Comparison of ENCODE assay signal across 19 cellular contexts in the genomic region with DNA sequence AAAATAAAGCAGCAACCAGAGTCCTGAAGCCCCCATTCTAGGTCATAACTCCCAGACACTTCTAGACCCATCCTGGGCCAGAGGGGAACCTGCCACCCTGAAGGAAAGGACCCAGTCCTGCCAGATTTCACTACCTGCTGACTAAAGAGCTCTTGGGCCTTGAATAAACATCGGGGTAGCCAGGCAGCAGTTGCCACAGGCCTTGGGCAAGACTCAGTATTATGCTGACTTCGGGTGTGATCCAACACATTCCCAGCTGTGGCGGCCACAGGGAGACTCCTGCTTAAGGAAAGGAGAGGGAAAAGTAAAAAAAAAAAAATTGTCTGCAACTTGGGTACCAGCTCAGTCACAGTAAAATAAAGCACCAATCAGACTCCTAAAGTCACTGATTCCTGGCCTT.
"Had no signal": no experiment of that assay in that cellular context is flagged by ENCODE, and none has a peak within 500 bp of the region (broad histone marks: within the 10 kb centered on the region; RNA-seq: fewer than 3 reads in every experiment).

No MANE protein-coding gene starts in this region.

- DNase-seq: activated B cell treated with CpG ODN at 0.5 μM for 24 hours; activated CD4-positive, alpha-beta T cell treated with anti-CD3 and anti-CD28 coated beads, Interleukin-2, amount 10 ng/mL, durations not matched to agents 24 days and 14 days; activated CD8-positive, alpha-beta memory T cell treated with anti-CD3 and anti-CD28 coated beads for 24 hours; activated gamma-delta T cell treated with Interleukin-2 at 50 U/mL for 16 hours; amniotic stem cell; body of pancreas; effector memory CD8-positive, alpha-beta T cell; islet precursor cell; mesendoderm; stimulated activated CD4-positive, alpha-beta T cell treated with anti-CD3 and anti-CD28 coated beads, Interleukin-15, amount 100 ng/mL, for 24 hours; stimulated activated CD4-positive, alpha-beta T cell treated with anti-CD3 and anti-CD28 coated beads, Interleukin-4, amount 100 ng/mL, for 24 hours; stimulated activated naive CD4-positive, alpha-beta T cell; substantia nigra; transverse colon had no signal

- H3K9me3 Mint-ChIP-seq: activated B cell treated with CpG ODN at 0.5 μM for 24 hours; central memory CD8-positive, alpha-beta T cell; effector memory CD8-positive, alpha-beta T cell; T-helper 2 cell treated with Interferon-gamma antibody and Interleukin-4, amounts not matched to agents 5 μg/mL and 100 μg/mL, for 36 hours had no signal

- H3K27ac ChIP-seq: body of pancreas, epithelial cell of prostate, transverse colon had no signal

- H3K27me3 ChIP-seq: body of pancreas, transverse colon had no signal

- H3K36me3 ChIP-seq: transverse colon had no signal

- H3K9me3 ChIP-seq: body of pancreas, transverse colon had no signal

- H3K4me3 ChIP-seq: body of pancreas, skin epidermis, transverse colon had no signal

- H3K27ac Mint-ChIP-seq: activated B cell treated with CpG ODN at 0.5 μM for 24 hours; activated CD4-positive, alpha-beta T cell treated with anti-CD3 and anti-CD28 coated beads, Interleukin-2, amount 10 ng/mL, durations not matched to agents 24 days and 14 days; activated naive CD8-positive, alpha-beta T cell; effector memory CD8-positive, alpha-beta T cell; T-helper 2 cell treated with Interferon-gamma antibody and Interleukin-4, amounts not matched to agents 5 μg/mL and 100 μg/mL, for 36 hours had no signal

- ATAC-seq: body of pancreas; effector memory CD8-positive, alpha-beta T cell had no signal

- H3K27me3 Mint-ChIP-seq: activated CD4-positive, alpha-beta T cell treated with anti-CD3 and anti-CD28 coated beads, Interleukin-2, amount 10 ng/mL, durations not matched to agents 24 days and 14 days; activated naive CD8-positive, alpha-beta T cell; central memory CD8-positive, alpha-beta T cell; effector memory CD8-positive, alpha-beta T cell had no signal

- H3K4me1 ChIP-seq: body of pancreas, transverse colon had no signal

- H3K4me3 Mint-ChIP-seq: activated B cell treated with CpG ODN at 0.5 μM for 24 hours; activated CD4-positive, alpha-beta T cell treated with anti-CD3 and anti-CD28 coated beads, Interleukin-2, amount 10 ng/mL, durations not matched to agents 24 days and 14 days; activated naive CD8-positive, alpha-beta T cell; central memory CD8-positive, alpha-beta T cell; effector memory CD8-positive, alpha-beta T cell; T-helper 2 cell treated with Interferon-gamma antibody and Interleukin-4, amounts not matched to agents 5 μg/mL and 100 μg/mL, for 36 hours had no signal

- H3K4me1 Mint-ChIP-seq: activated B cell treated with CpG ODN at 0.5 μM for 24 hours; activated CD4-positive, alpha-beta T cell treated with anti-CD3 and anti-CD28 coated beads, Interleukin-2, amount 10 ng/mL, durations not matched to agents 24 days and 14 days; central memory CD8-positive, alpha-beta T cell had no signal
